ENCODE assay signal across 34 cellular contexts in the genomic region with DNA sequence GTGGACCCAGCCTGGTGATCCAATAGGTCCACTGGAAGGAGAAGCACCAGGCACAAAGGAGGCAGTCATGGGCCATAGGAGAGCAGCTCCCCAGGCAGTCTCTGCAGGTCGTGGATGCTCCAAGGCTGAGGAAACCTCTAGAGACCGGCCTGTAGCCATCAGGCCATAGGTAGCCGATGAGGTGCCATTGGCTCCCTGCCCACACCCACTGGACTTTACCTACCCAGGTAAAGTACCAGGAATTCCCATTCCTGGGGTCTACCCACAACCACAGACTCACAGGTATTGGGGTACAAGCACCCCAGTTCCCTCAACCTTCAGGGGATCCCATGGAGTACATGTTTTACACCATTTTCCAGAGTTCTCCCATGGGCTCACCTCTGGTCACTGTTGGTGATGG.
"Had no signal": no experiment of that assay in that cellular context is flagged by ENCODE, and none has a peak within 500 bp of the region (broad histone marks: within the 10 kb centered on the region; RNA-seq: fewer than 3 reads in every experiment).

No MANE protein-coding gene starts in this region.

- H3K27me3 ChIP-seq: MG63 had no signal

- H3K36me3 ChIP-seq: MG63 had no signal

- DNase-seq: Karpas-422, Kasumi-1, KG1, MG63, MM.1S, MV-4-11, NCI-H1048, NCI-H1092, NCI-H1092 treated with DMSO at 0.1 percent for 48 hours, NCI-H1105, NCI-H1105 treated with DMSO at 0.1 percent for 48 hours, NCI-H1417, NCI-H1417 treated with DMSO at 0.1 percent for 48 hours, NCI-H1436, NCI-H1436 treated with DMSO at 0.1 percent for 48 hours, NCI-H146, NCI-H1694, NCI-H1694 treated with DMSO at 0.1 percent for 48 hours, NCI-H187, NCI-H187 treated with DMSO at 0.1 percent for 48 hours, NCI-H1930, NCI-H2029, NCI-H2029 treated with DMSO at 0.1 percent for 48 hours, NCI-H2081, NCI-H2081 treated with DMSO at 0.1 percent for 48 hours, NCI-H2107, NCI-H2171, NCI-H2171 treated with DMSO at 0.1 percent for 48 hours, NCI-H2227 treated with DMSO at 0.1 percent for 48 hours, NCI-H226, NCI-H345, NCI-H446, NCI-H446 treated with DMSO at 0.1 percent for 48 hours had no signal

- H3K4me3 ChIP-seq: MG63 had no signal

- H3K27ac ChIP-seq: KMS-11 had no signal

- H3K9me3 ChIP-seq: MG63 had no signal
